Comparison of ENCODE assay signal across 1 cellular context in genomic region chr14:31229638-31230229, GRCh38.
A peak's percentile ranks its signal among the peaks of the same experiment; 100 is the strongest.
TF ChIP-seq lines count a peak whose summit lies in the region.

No MANE protein-coding gene starts in this region.

TF ChIP-seq in HepG2, 621 proteins besides CTCF, POLR2A, EP300 and RAD21 (continued from another document and continues in another):
- TF ChIP-seq AFF4 (CRISPR knock-in tag; IDR thresholded peaks at IDR 0.05) (no peak; the same call in 1 of the 2 replicates), SAFB2 (CRISPR knock-in tag; IDR thresholded peaks at IDR 0.05; ENCODE audit: borderline replicate concordance, low read depth) (peak; percentile 98; the same call in 1 of the 2 replicates), NFE2L1 (CRISPR knock-in tag; IDR thresholded peaks at IDR 0.05; ENCODE audit: borderline replicate concordance) (no peak), NCOA5 (CRISPR knock-in tag; IDR thresholded peaks at IDR 0.05) (peak; percentile 80; the same call in 1 of the 2 replicates), BCL3 (CRISPR knock-in tag; IDR thresholded peaks at IDR 0.05) (peak; percentile 99), ZNF580 (CRISPR knock-in tag; IDR thresholded peaks at IDR 0.05; ENCODE audit: borderline replicate concordance, low read depth) (peak; percentile 100), SMAD3 (CRISPR knock-in tag; IDR thresholded peaks at IDR 0.05) (peak; percentile 100), GTF3A (CRISPR knock-in tag; conservative IDR thresholded peaks at IDR 0.05) (peak; percentile 98; the same call in 1 of the 2 replicates), ZNF451 (CRISPR knock-in tag; IDR thresholded peaks at IDR 0.05) (peak; percentile 96), ZFP82 (CRISPR knock-in tag; IDR thresholded peaks at IDR 0.05; ENCODE audit: borderline replicate concordance) (peak; percentile 53; the same call in 1 of the 2 replicates), ZNF768 (CRISPR knock-in tag; IDR thresholded peaks at IDR 0.05) (peak; percentile 40; the same call in 1 of the 2 replicates), PLRG1 (conservative IDR thresholded peaks at IDR 0.05) (no peak), ZGPAT (CRISPR knock-in tag; IDR thresholded peaks at IDR 0.05) (peak; percentile 100), TP53 (CRISPR knock-in tag; conservative IDR thresholded peaks at IDR 0.05) (peak; percentile 96), HNRNPH1 (optimal IDR thresholded peaks at IDR 0.05; ENCODE audit: low read depth, low read length) (no peak), KDM4B (CRISPR knock-in tag; IDR thresholded peaks at IDR 0.05) (peak; percentile 100), ZNF770 (CRISPR knock-in tag; IDR thresholded peaks at IDR 0.05) (peak; percentile 96), ZNF224 (CRISPR knock-in tag; IDR thresholded peaks at IDR 0.05) (0 out of 2 replicates have a peak, but pooled peaks have one; percentile 70), SIX1 (CRISPR knock-in tag; IDR thresholded peaks at IDR 0.05; ENCODE audit: borderline replicate concordance) (peak; percentile 98), ZNF747 (CRISPR knock-in tag; IDR thresholded peaks at IDR 0.05; ENCODE audit: borderline replicate concordance) (peak; percentile 100), KLF15 (CRISPR knock-in tag; IDR thresholded peaks at IDR 0.05; ENCODE audit: borderline replicate concordance) (peak; percentile 95; the same call in 1 of the 2 replicates), NFYB (CRISPR knock-in tag; IDR thresholded peaks at IDR 0.05) (peak; percentile 90), NBN (conservative IDR thresholded peaks at IDR 0.05) (no peak), TARDBP (CRISPR knock-in tag; IDR thresholded peaks at IDR 0.05) (peak; percentile 100), ZNF800 (CRISPR knock-in tag; IDR thresholded peaks at IDR 0.05) (peak; percentile 97), ZNF264 (CRISPR knock-in tag; IDR thresholded peaks at IDR 0.05) (peak; percentile 100), PHF8 (CRISPR knock-in tag; IDR thresholded peaks at IDR 0.05) (peak; percentile 76), NFKBIZ (CRISPR knock-in tag; IDR thresholded peaks at IDR 0.05) (peak; percentile 100), ZNF629 (CRISPR knock-in tag; conservative IDR thresholded peaks at IDR 0.05) (peak; percentile 93), SIX4 (CRISPR knock-in tag; IDR thresholded peaks at IDR 0.05) (peak; percentile 99), ZNF44 (CRISPR knock-in tag; IDR thresholded peaks at IDR 0.05) (peak; percentile 99), SETDB1 (CRISPR knock-in tag; IDR thresholded peaks at IDR 0.05; ENCODE audit: borderline replicate concordance) (no peak), KAT8 (CRISPR knock-in tag; IDR thresholded peaks at IDR 0.05) (peak; percentile 98), ZBTB39 (CRISPR knock-in tag; IDR thresholded peaks at IDR 0.05) (peak; percentile 100), SNAI1 (CRISPR knock-in tag; IDR thresholded peaks at IDR 0.05; ENCODE audit: borderline replicate concordance) (peak; percentile 89), CCDC6 (CRISPR knock-in tag; IDR thresholded peaks at IDR 0.05) (peak; percentile 100), EEA1 (CRISPR knock-in tag; IDR thresholded peaks at IDR 0.05; ENCODE audit: borderline replicate concordance) (no peak), PRDM15 (CRISPR knock-in tag; IDR thresholded peaks at IDR 0.05) (peak; percentile 89), MIER2 (CRISPR knock-in tag; IDR thresholded peaks at IDR 0.05) (peak; percentile 95), ZNF672 (CRISPR knock-in tag; IDR thresholded peaks at IDR 0.05) (peak; percentile 98), ZNF746 (CRISPR knock-in tag; IDR thresholded peaks at IDR 0.05) (peak; percentile 99), ARID2 (CRISPR knock-in tag; IDR thresholded peaks at IDR 0.05; ENCODE audit: borderline replicate concordance) (peak; percentile 98; the same call in 1 of the 2 replicates), ZBTB7B (CRISPR knock-in tag; IDR thresholded peaks at IDR 0.05) (peak; percentile 100)
